8 cellular contexts compared by ENCODE assay signal in the genomic region with DNA sequence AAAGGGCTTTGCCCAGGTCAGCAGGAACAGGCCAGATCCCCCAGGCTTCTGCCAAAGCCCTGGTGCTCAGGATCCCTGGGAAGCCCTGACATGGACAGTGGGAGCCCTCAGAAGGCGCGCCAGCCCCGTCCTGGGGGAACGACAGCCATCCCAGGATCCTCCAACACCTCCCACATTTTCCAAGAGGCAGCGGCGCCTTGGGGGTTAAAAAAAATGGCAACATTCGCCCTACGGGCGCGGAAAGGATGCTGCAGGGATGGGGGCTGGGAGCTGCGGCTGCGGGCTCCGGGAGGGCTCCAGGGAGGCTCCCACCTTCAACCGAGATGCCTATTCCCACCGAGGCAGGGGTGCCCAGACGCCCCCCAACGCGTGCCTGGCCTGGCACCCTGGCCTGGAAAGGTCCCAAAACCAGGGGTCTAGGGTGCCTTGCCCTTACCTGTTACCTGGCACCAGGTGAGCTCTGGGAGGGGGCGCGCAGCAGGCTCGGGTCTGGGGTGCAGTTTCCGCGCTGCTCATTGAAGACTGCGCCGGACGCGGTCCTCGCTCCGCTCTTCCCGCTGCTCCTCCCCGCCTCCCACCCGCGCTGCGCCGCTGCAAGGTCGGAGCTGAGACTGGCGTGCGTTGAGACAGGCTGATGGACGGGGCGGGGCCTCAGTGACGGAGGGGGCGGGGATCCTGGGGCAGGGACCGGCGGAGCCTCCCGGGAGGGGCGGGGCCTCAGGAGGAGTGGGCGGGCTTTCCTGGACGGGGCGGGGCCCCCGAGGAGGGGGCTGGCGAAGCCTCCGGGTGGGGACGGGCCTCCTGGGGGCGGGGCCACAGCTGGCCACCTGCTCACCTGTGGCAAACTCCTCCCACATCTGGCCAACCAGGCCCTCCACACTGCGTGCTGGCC. TPM values are rescaled to one million over a fixed set of nuclear protein-coding genes. Genes with fewer than 3 reads are reported as not detected.
DNase-seq lines count a peak whose midpoint lies in the region; ATAC-seq and TF ChIP-seq lines count a peak whose summit lies in the region.

A gene (minus strand): TSS at position 613 of the 892 bp plus-strand sequence. CDS start 6,228 bp downstream, outside the sequence.

- ATAC-seq in GM21619 (IDR thresholded peaks at IDR 0.05; ENCODE audit: unreplicated experiment) = peak; percentile 72

- no peak within 1 kb of the TSS for H3K27ac Mint-ChIP-seq in activated naive CD4-positive, alpha-beta T cell treated with anti-CD3 and anti-CD28 coated beads for 36 hours

- H3K27me3 ChIP-seq in MG63 (no peaks in the 10 kb centered on the region), neutrophil (no peaks in the 10 kb centered on the region), subcutaneous abdominal adipose tissue (ENCODE audit: control insufficient read depth in 5 of 5, insufficient read depth in 4 of 5, low read length in 5 of 5) (no peaks in the 10 kb centered on the region)

- H3K36me3 ChIP-seq in MG63 (no peaks in the 10 kb centered on the region), neutrophil (no peaks in the 10 kb centered on the region), subcutaneous abdominal adipose tissue (ENCODE audit: control insufficient read depth in 5 of 5, insufficient read depth in 5 of 5, low read length in 5 of 5) (no peaks in the 10 kb centered on the region)

- H3K27me3 Mint-ChIP-seq in activated naive CD4-positive, alpha-beta T cell treated with anti-CD3 and anti-CD28 coated beads for 36 hours (ENCODE audit: low read depth) = no peaks in the 10 kb centered on the region

- H3K4me1 ChIP-seq in neutrophil (ENCODE audit: control insufficient read depth in 1 of 2, insufficient read depth in 1 of 2, low read depth in 1 of 2, low read length in 1 of 2) (peaks cover 6 to 10% of the 10 kb centered on the region in 2 experiments), subcutaneous abdominal adipose tissue (ENCODE audit: control insufficient read depth in 5 of 5, insufficient read depth in 5 of 5, low read length in 5 of 5) (peaks cover 0 to 38% (median 34%) of the 10 kb centered on the region in 5 donors)

- in situ Hi-C loops in SK-MEL-5 (cut with HindIII; ENCODE audit: low pct_unique_long_range_greater_than_20kb, low sequenced_read_pairs) = no loop called here

- peak within 1 kb of the TSS; percentile 64 for H3K4me3 Mint-ChIP-seq in activated naive CD4-positive, alpha-beta T cell treated with anti-CD3 and anti-CD28 coated beads for 36 hours

- H3K9me3 ChIP-seq in MG63 = no peaks in the 10 kb centered on the region
- H3K9me3 ChIP-seq in neutrophil = no peaks in the 10 kb centered on the region
- no peaks in the 10 kb centered on the region for H3K9me3 ChIP-seq in subcutaneous abdominal adipose tissue (ENCODE audit: control insufficient read depth in 5 of 5, low read length in 5 of 5)

- peak within 1 kb of the TSS; percentile 60 for H3K4me3 ChIP-seq in MG63
- H3K4me3 ChIP-seq in neutrophil (ENCODE audit: low read depth in 1 of 2, low read length in 1 of 2) = peak within 1 kb of the TSS; percentile 54 to 59
- peak within 1 kb of the TSS; percentile 22 to 80 (median 68) for H3K4me3 ChIP-seq in subcutaneous abdominal adipose tissue (ENCODE audit: low read depth in 1 of 5, low read length in 5 of 5)

- H3K27ac ChIP-seq in neutrophil (peak within 1 kb of the TSS; percentile 12), subcutaneous abdominal adipose tissue (ENCODE audit: low read depth, low read length) (no peak within 1 kb of the TSS)

- CTCF ChIA-PET in activated naive CD4-positive, alpha-beta T cell treated with anti-CD3 and anti-CD28 coated beads for 36 hours (lab: Charles Lee) = interaction anchor here (1.0 to 1.9 kb wide), 2 partner anchors 105 to 172 kb away, joined by 3 to 7 read pairs; no protein-coding TSS in a partner anchor

- H3K9me3 Mint-ChIP-seq in activated naive CD4-positive, alpha-beta T cell treated with anti-CD3 and anti-CD28 coated beads for 36 hours = no peaks in the 10 kb centered on the region

- H3K4me1 Mint-ChIP-seq in activated naive CD4-positive, alpha-beta T cell treated with anti-CD3 and anti-CD28 coated beads for 36 hours (ENCODE audit: low read depth) = peaks cover 5% of the 10 kb centered on the region

- peak within 1 kb of the TSS in 4 of 5 donors; percentile 17 to 68 (median 49) for H3K9ac ChIP-seq in subcutaneous abdominal adipose tissue (ENCODE audit: low read length in 5 of 5)

- no peak for TF ChIP-seq CTCF in neutrophil (IDR thresholded peaks at IDR 0.05)

- no peaks in the 10 kb centered on the region for H3K36me3 Mint-ChIP-seq in activated naive CD4-positive, alpha-beta T cell treated with anti-CD3 and anti-CD28 coated beads for 36 hours (ENCODE audit: low read depth)

- DNase-seq in COR-L47 (lab: John Stamatoyannopoulos, UW) (peak; percentile 86), MG63 (peak; percentile 95), SK-MEL-5 (ENCODE audit: low read depth, low spot score) (peak; percentile 93), germinal center (ENCODE audit: low spot score) (peak; percentile 97)
- DNase-seq in activated naive CD4-positive, alpha-beta T cell treated with anti-CD3 and anti-CD28 coated beads for 36 hours = peak; percentile 98

- intact Hi-C loops in activated naive CD4-positive, alpha-beta T cell treated with anti-CD3 and anti-CD28 coated beads for 36 hours (cut with micrococcal nuclease) = loop anchor here (1.0 to 2.0 kb wide), 2 partner anchors 267 to 439 kb away; a partner anchor contains a TSS

RNA-seq across cellular contexts. Expression of the gene that starts here (rescaled TPM):
- 6.4 and 10.0 TPM in 2 replicates for total RNA-seq in MG63 (2014; rRNA removed; shearing (Covaris generic); ENCODE audit: low replicate concordance)
- 8.3 and 11.8 TPM in 2 replicates for total RNA-seq in SK-MEL-5 (2014; rRNA removed; shearing (Covaris generic))
- 14.4 and 15.4 TPM in 2 replicates for polyA plus RNA-seq in SK-MEL-5 (2015; cell fraction: cytosol; rRNA removed)
- 18.4 and 19.7 TPM in 2 replicates for polyA plus RNA-seq in SK-MEL-5 (2015; cell fraction: nucleus; rRNA removed)
- 1 to 10 TPM; 5.1 to 5.9 TPM for total RNA-seq in activated naive CD4-positive, alpha-beta T cell treated with anti-CD3 and anti-CD28 coated beads for 36 hours
